ENCODE assay signal across 14 cellular contexts in genomic region chr12:126191037-126191891, GRCh38.
A peak's percentile ranks its signal among the peaks of the same experiment; 100 is the strongest.
DNase-seq lines count a peak whose midpoint lies in the region; ATAC-seq and TF ChIP-seq lines count a peak whose summit lies in the region.
"Had no signal": no experiment of that assay in that cellular context is flagged by ENCODE, and none has a peak within 500 bp of the region (broad histone marks: within the 10 kb centered on the region; RNA-seq: fewer than 3 reads in every experiment).

No MANE protein-coding gene starts in this region.

- H3K4me1 ChIP-seq in breast epithelium (no peaks in the 10 kb centered on the region), lower lobe of right lung (no peaks in the 10 kb centered on the region), suprapubic skin (peaks cover 3% of the 10 kb centered on the region)
- H3K4me1 ChIP-seq in effector memory CD4-positive, alpha-beta T cell (ENCODE audit: control insufficient read depth, insufficient read depth, low read length, poor library complexity, severe bottlenecking): no peaks in the 10 kb centered on the region
- H3K4me1 ChIP-seq: foreskin keratinocyte had no signal

- H3K9me3 ChIP-seq in breast epithelium (no peaks in the 10 kb centered on the region), lower lobe of right lung (no peaks in the 10 kb centered on the region), suprapubic skin (no peaks in the 10 kb centered on the region)
- H3K9me3 ChIP-seq in effector memory CD4-positive, alpha-beta T cell (ENCODE audit: control insufficient read depth, low read length): no peaks in the 10 kb centered on the region

- H3K27ac Mint-ChIP-seq in MCF 10A (ENCODE audit: low read depth, unreplicated experiment): no peak overlapping the region
- H3K27ac Mint-ChIP-seq: activated T-cell treated with anti-CD3 and anti-CD28 coated beads, Interleukin-2, amount 50 U/mL, for 24 hours; mesothelial cell of epicardium had no signal

- H3K4me3 Mint-ChIP-seq in MCF 10A (ENCODE audit: unreplicated experiment): no peak overlapping the region
- H3K4me3 Mint-ChIP-seq: activated T-cell treated with anti-CD3 and anti-CD28 coated beads, Interleukin-2, amount 50 U/mL, for 24 hours; mesothelial cell of epicardium had no signal

- TF ChIP-seq POLR2A in breast epithelium (IDR thresholded peaks at IDR 0.05): no peak
- TF ChIP-seq POLR2A in suprapubic skin (IDR thresholded peaks at IDR 0.05): no peak

- intact Hi-C loops in breast epithelium (cut with DNase I; ENCODE audit: low total_unique reads): no loop called here
- intact Hi-C loops in MCF 10A (cut with micrococcal nuclease): no loop called here
- intact Hi-C loops in lower lobe of right lung (cut with DNase I): no loop called here

- POLR2A ChIA-PET in MCF 10A (lab: Yijun Ruan, JAX): no interaction called here

- H3K4me3 ChIP-seq in breast epithelium (peak overlapping the region in 2 of 3 donors; percentile 42 to 57), cardiac fibroblast (replicated peaks in 1 of 2; ENCODE audit: low read depth in 2 of 2, low read length in 2 of 2) (peak overlapping the region; percentile 28 to 52), lower lobe of right lung (peak overlapping the region; percentile 25), suprapubic skin (peak overlapping the region; percentile 8)
- H3K4me3 ChIP-seq in effector memory CD4-positive, alpha-beta T cell (ENCODE audit: insufficient read depth, low read depth, low read length, poor library complexity, severe bottlenecking): no peak overlapping the region

- ATAC-seq in lower lobe of right lung: peak; percentile 55 to 76
- ATAC-seq: foreskin keratinocyte had no signal

- H3K9me3 Mint-ChIP-seq in MCF 10A (ENCODE audit: unreplicated experiment): no peaks in the 10 kb centered on the region
- H3K9me3 Mint-ChIP-seq: activated T-cell treated with anti-CD3 and anti-CD28 coated beads, Interleukin-2, amount 50 U/mL, for 24 hours; mesothelial cell of epicardium had no signal

- 16% methylated on average over 10 of the region's 61 CpGs for WGBS in suprapubic skin

- no TSS peak for BruUV-seq in MCF 10A (replicated peaks; lab: Mats Ljungman, UMichigan)

- TF ChIP-seq EP300 in suprapubic skin (IDR thresholded peaks at IDR 0.05): no peak

- no peaks in the 10 kb centered on the region for H3K27me3 Mint-ChIP-seq in MCF 10A (ENCODE audit: insufficient read depth, unreplicated experiment)

- CTCF ChIA-PET in MCF 10A (lab: Yijun Ruan, JAX): interaction anchor here (0.6 kb wide), 1 partner anchor 559 kb away, joined by 3 read pairs; no protein-coding TSS in a partner anchor

- H3K36me3 Mint-ChIP-seq in MCF 10A (ENCODE audit: insufficient read depth, unreplicated experiment): no peaks in the 10 kb centered on the region
- H3K36me3 Mint-ChIP-seq: mesothelial cell of epicardium had no signal

- no peaks in the 10 kb centered on the region for H3K4me1 Mint-ChIP-seq in MCF 10A (ENCODE audit: insufficient read depth, unreplicated experiment)
- H3K4me1 Mint-ChIP-seq: mesothelial cell of epicardium had no signal

- H3K27ac ChIP-seq in breast epithelium (no peak overlapping the region), lower lobe of right lung (no peak overlapping the region), suprapubic skin (no peak overlapping the region)
- no peak overlapping the region for H3K27ac ChIP-seq in effector memory CD4-positive, alpha-beta T cell (ENCODE audit: insufficient read depth, low read length, poor library complexity, severe bottlenecking)
- H3K27ac ChIP-seq: foreskin keratinocyte had no signal

- H3K27me3 ChIP-seq in breast epithelium: peaks cover 0 to 9% of the 10 kb centered on the region in 2 donors
- peaks cover 20% of the 10 kb centered on the region for H3K27me3 ChIP-seq in lower lobe of right lung (ENCODE audit: low read depth)
- peaks cover 14% of the 10 kb centered on the region for H3K27me3 ChIP-seq in suprapubic skin
- H3K27me3 ChIP-seq in effector memory CD4-positive, alpha-beta T cell (replicated peaks; ENCODE audit: control insufficient read depth, insufficient read depth, low read length, poor library complexity, severe bottlenecking): no peaks in the 10 kb centered on the region
- H3K27me3 ChIP-seq: foreskin keratinocyte had no signal

- no peaks in the 10 kb centered on the region for H3K36me3 ChIP-seq in breast epithelium
- H3K36me3 ChIP-seq in lower lobe of right lung: no peaks in the 10 kb centered on the region
- no peaks in the 10 kb centered on the region for H3K36me3 ChIP-seq in suprapubic skin
- no peaks in the 10 kb centered on the region for H3K36me3 ChIP-seq in effector memory CD4-positive, alpha-beta T cell (ENCODE audit: control insufficient read depth, insufficient read depth, low read length)

- TF ChIP-seq CTCF in breast epithelium (IDR thresholded peaks at IDR 0.05): no peak
- TF ChIP-seq CTCF in MCF 10A (IDR thresholded peaks at IDR 0.05; ENCODE audit: unreplicated experiment): no peak
- no peak for TF ChIP-seq CTCF in cardiac fibroblast (IDR thresholded peaks at IDR 0.05; ENCODE audit: low read depth, low read length)
- no peak for TF ChIP-seq CTCF in lower lobe of right lung (IDR thresholded peaks at IDR 0.05)
- TF ChIP-seq CTCF in suprapubic skin (IDR thresholded peaks at IDR 0.05): no peak
- TF ChIP-seq CTCF in GM10266 (IDR thresholded peaks at IDR 0.05; ENCODE audit: control insufficient read depth, insufficient read depth, low read depth, missing control alignments): no peak

- no peak for DNase-seq in breast epithelium (ENCODE audit: low spot score in 2 of 2)
- no peak for DNase-seq in MCF 10A (ENCODE audit: unreplicated experiment)
- peak in 1 of 2 donors; percentile 26 for DNase-seq in cardiac fibroblast (ENCODE audit: low read depth in 2 of 2)
- no peak for DNase-seq in lower lobe of right lung
- DNase-seq in suprapubic skin (ENCODE audit: low spot score in 2 of 2): no peak
- no peak for DNase-seq in GM10266 (ENCODE audit: extremely low spot score)
- no peak for DNase-seq in SW480 (ENCODE audit: low spot score)
- DNase-seq in effector memory CD4-positive, alpha-beta T cell: no peak
- DNase-seq: activated T-cell treated with anti-CD3 and anti-CD28 coated beads, Interleukin-2, amount 50 U/mL, for 24 hours; DMS153; foreskin keratinocyte; NCI-H2227 treated with DMSO at 0.1 percent for 48 hours; SHP77 treated with DMSO at 0.1 percent for 48 hours had no signal
